In the genomic region with DNA sequence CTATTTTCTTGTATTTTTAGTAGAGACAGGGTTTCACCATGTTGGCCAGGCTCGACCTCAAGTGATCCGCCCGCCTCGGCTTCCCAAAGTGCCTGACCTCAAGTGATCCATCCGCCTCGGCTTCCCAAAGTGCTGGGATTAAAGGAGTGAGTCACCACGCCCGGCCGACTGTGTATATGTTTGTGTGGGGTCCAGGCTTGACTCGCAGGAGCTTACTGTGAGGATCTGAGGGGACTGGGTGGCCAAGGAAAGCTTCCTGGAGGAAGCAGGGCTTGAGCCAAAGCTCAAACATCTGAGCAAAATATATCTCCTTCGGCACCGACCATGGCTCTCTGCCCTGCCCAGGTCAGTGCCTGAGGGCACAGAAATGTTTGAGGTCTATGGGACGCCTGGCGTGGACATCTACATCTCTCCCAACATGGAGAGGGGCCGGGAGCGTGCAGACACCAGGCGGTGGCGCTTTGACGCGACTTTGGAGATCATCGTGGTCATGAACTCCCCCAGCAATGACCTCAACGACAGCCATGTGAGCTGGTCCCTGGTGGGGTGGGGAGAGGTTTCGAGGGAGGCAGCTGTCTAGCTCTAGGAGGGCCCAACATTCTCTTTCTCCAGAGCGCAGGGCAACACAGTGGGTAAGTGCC, we compare ENCODE assay signal across 23 cellular contexts. TPM values are rescaled to one million over a fixed set of nuclear protein-coding genes. Genes with fewer than 3 reads are reported as not detected.
DNase-seq lines count a peak whose midpoint lies in the region; ATAC-seq and TF ChIP-seq lines count a peak whose summit lies in the region.
"Had no signal": no experiment of that assay in that cellular context is flagged by ENCODE, and none has a peak within 500 bp of the region (broad histone marks: within the 10 kb centered on the region; RNA-seq: fewer than 3 reads in every experiment).

No MANE protein-coding gene starts in this region.

- DNase-seq in ELF-1 (ENCODE audit: low read depth, low spot score) = peak; percentile 51
- peak; percentile 67 for DNase-seq in LHCN-M2 (ENCODE audit: low read depth)
- peak; percentile 18 for DNase-seq in astrocyte of the spinal cord (ENCODE audit: low read depth, low spot score)
- DNase-seq in neuronal stem cell (ENCODE audit: low spot score) = no peak
- DNase-seq in stimulated activated CD4-positive, alpha-beta T cell treated with anti-CD3 and anti-CD28 coated beads, Interleukin-1b, Interleukin-23, amount 100 ng/mL, for 48 hours = no peak
- DNase-seq in stimulated activated naive B cell treated with anti-CD40 and anti-IgM and Interleukin-4, amounts not matched to agents 10 μg/mL and 1 μg/mL and 100 μg/mL, for 72 hours = no peak
- DNase-seq in germinal center (ENCODE audit: low spot score) = no peak
- DNase-seq: activated CD4-positive, alpha-beta memory T cell treated with anti-CD3 and anti-CD28 coated beads, Interleukin-2, amount 10 ng/mL, durations not matched to agents 7 days and 5 days; activated CD4-positive, CD25-positive, alpha-beta regulatory T cell; activated gamma-delta T cell; activated T-cell treated with anti-CD3 and anti-CD28 coated beads for 4 hours; CD8-positive, alpha-beta T cell; left ventricle myocardium inferior; NCI-H1436; NCI-H2107; T-helper 9 cell had no signal

- no peaks in the 10 kb centered on the region for H3K36me3 Mint-ChIP-seq in stimulated activated naive B cell treated with anti-CD40 and anti-IgM and Interleukin-4, amounts not matched to agents 10 μg/mL and 1 μg/mL and 100 μg/mL, for 72 hours
- H3K36me3 Mint-ChIP-seq: CD8-positive, alpha-beta T cell had no signal

- H3K9me3 ChIP-seq in neuronal stem cell (replicated peaks in 1 of 2; ENCODE audit: control insufficient read depth in 2 of 2, insufficient read depth in 1 of 2, low read depth in 1 of 2, low read length in 2 of 2) = no peaks in the 10 kb centered on the region
- H3K9me3 ChIP-seq: suprapubic skin, vagina had no signal

- H3K27me3 Mint-ChIP-seq in stimulated activated naive B cell treated with anti-CD40 and anti-IgM and Interleukin-4, amounts not matched to agents 10 μg/mL and 1 μg/mL and 100 μg/mL, for 72 hours = peaks cover 15 to 26% of the 10 kb centered on the region in 2 donors

- H2BK15ac ChIP-seq in neuronal stem cell (ENCODE audit: low read length) = no peak overlapping the region

- H3K23ac ChIP-seq in neuronal stem cell (ENCODE audit: low read depth, low read length, poor library complexity) = peak overlapping the region; percentile 53

- H3K4me1 Mint-ChIP-seq in stimulated activated naive B cell treated with anti-CD40 and anti-IgM and Interleukin-4, amounts not matched to agents 10 μg/mL and 1 μg/mL and 100 μg/mL, for 72 hours = no peaks in the 10 kb centered on the region
- H3K4me1 Mint-ChIP-seq: activated CD4-positive, alpha-beta memory T cell treated with anti-CD3 and anti-CD28 coated beads, Interleukin-2, amount 10 ng/mL, durations not matched to agents 7 days and 5 days had no signal

- H3K4me2 ChIP-seq in neuronal stem cell (ENCODE audit: insufficient read depth, low read length, poor library complexity, severe bottlenecking) = no peak overlapping the region

- H2AK5ac ChIP-seq in neuronal stem cell (ENCODE audit: low read depth, low read length) = no peak overlapping the region

- H3K79me1 ChIP-seq in neuronal stem cell (ENCODE audit: low read depth, low read length) = no peaks in the 10 kb centered on the region

- no peak for ATAC-seq in stimulated activated naive B cell treated with anti-CD40 and anti-IgM and Interleukin-4, amounts not matched to agents 10 μg/mL and 1 μg/mL and 100 μg/mL, for 72 hours (replicated peaks)
- ATAC-seq in GM18520 (IDR thresholded peaks at IDR 0.05; ENCODE audit: unreplicated experiment) = no peak
- ATAC-seq: CD8-positive, alpha-beta T cell had no signal

- no peak for TF ChIP-seq CTCF in astrocyte of the spinal cord (IDR thresholded peaks at IDR 0.05; ENCODE audit: low read depth, low read length)

- no peak overlapping the region for H3K4me3 Mint-ChIP-seq in stimulated activated naive B cell treated with anti-CD40 and anti-IgM and Interleukin-4, amounts not matched to agents 10 μg/mL and 1 μg/mL and 100 μg/mL, for 72 hours
- H3K4me3 Mint-ChIP-seq: activated CD4-positive, alpha-beta memory T cell treated with anti-CD3 and anti-CD28 coated beads, Interleukin-2, amount 10 ng/mL, durations not matched to agents 7 days and 5 days; CD8-positive, alpha-beta T cell had no signal

- no peak overlapping the region for H3K4ac ChIP-seq in neuronal stem cell (ENCODE audit: low read length)

- no peaks in the 10 kb centered on the region for H3K36me3 ChIP-seq in neuronal stem cell (replicated peaks in 1 of 2; ENCODE audit: control insufficient read depth in 2 of 2, insufficient read depth in 2 of 2, low read length in 2 of 2)
- H3K36me3 ChIP-seq: left ventricle myocardium inferior, suprapubic skin, vagina had no signal

- H2AFZ ChIP-seq in neuronal stem cell (ENCODE audit: low read length) = no peak overlapping the region

- peak overlapping the region; percentile 29 for H3K18ac ChIP-seq in neuronal stem cell (ENCODE audit: low read length)

- no peak overlapping the region for H3K9ac ChIP-seq in neuronal stem cell (ENCODE audit: low read depth, low read length, poor library complexity)

- no peak overlapping the region for H3K14ac ChIP-seq in neuronal stem cell (ENCODE audit: low read length)

- H3K27me3 ChIP-seq in neuronal stem cell (ENCODE audit: control insufficient read depth in 3 of 3, insufficient read depth in 3 of 3, low read depth in 1 of 3, low read length in 3 of 3) = peaks cover 0 to 4% (median 0%) of the 10 kb centered on the region in 3 experiments
- H3K27me3 ChIP-seq: vagina had no signal

- H2BK5ac ChIP-seq in neuronal stem cell (ENCODE audit: low read length) = no peak overlapping the region

- H3K4me3 ChIP-seq in astrocyte of the spinal cord (ENCODE audit: low read depth, low read length) (no peak overlapping the region), neuronal stem cell (ENCODE audit: low read length in 2 of 2) (no peak overlapping the region)
- H3K4me3 ChIP-seq: left ventricle myocardium inferior, suprapubic skin, vagina had no signal

- H2BK120ac ChIP-seq in neuronal stem cell (ENCODE audit: low read depth, low read length) = no peak overlapping the region

- no peak overlapping the region for H3K27ac ChIP-seq in neuronal stem cell (replicated peaks; ENCODE audit: low read length)
- H3K27ac ChIP-seq: left ventricle myocardium inferior, suprapubic skin, vagina had no signal

- H3K4me1 ChIP-seq in neuronal stem cell (ENCODE audit: control insufficient read depth in 2 of 2, insufficient read depth in 1 of 2, low read depth in 1 of 2, low read length in 2 of 2) = no peaks in the 10 kb centered on the region
- H3K4me1 ChIP-seq: left ventricle myocardium inferior had no signal

- no peak overlapping the region for H4K8ac ChIP-seq in neuronal stem cell (ENCODE audit: low read depth, low read length)

- H2BK12ac ChIP-seq in neuronal stem cell (ENCODE audit: low read length) = no peak overlapping the region

- WGBS in neuronal stem cell (ENCODE audit: extremely low coverage in 2 of 2, insufficient read length in 2 of 2, insufficient replicate concordance in 1 of 2), 2 donors = no CpG with 5 or more reads among the region's 24 CpGs

- H3K9me3 Mint-ChIP-seq in stimulated activated naive B cell treated with anti-CD40 and anti-IgM and Interleukin-4, amounts not matched to agents 10 μg/mL and 1 μg/mL and 100 μg/mL, for 72 hours = peaks cover 0 to 4% of the 10 kb centered on the region in 2 donors
- H3K9me3 Mint-ChIP-seq: activated CD4-positive, alpha-beta memory T cell treated with anti-CD3 and anti-CD28 coated beads, Interleukin-2, amount 10 ng/mL, durations not matched to agents 7 days and 5 days; CD8-positive, alpha-beta T cell had no signal

- no peak overlapping the region for H4K91ac ChIP-seq in neuronal stem cell (ENCODE audit: low read depth, low read length, poor library complexity)

- in situ Hi-C loops in astrocyte of the spinal cord (cut with HindIII; ENCODE audit: low sequenced_read_pairs) = no loop called here

- H3K27ac Mint-ChIP-seq in stimulated activated naive B cell treated with anti-CD40 and anti-IgM and Interleukin-4, amounts not matched to agents 10 μg/mL and 1 μg/mL and 100 μg/mL, for 72 hours = no peak overlapping the region
- H3K27ac Mint-ChIP-seq: activated CD4-positive, alpha-beta memory T cell treated with anti-CD3 and anti-CD28 coated beads, Interleukin-2, amount 10 ng/mL, durations not matched to agents 7 days and 5 days; CD8-positive, alpha-beta T cell had no signal

RNA-seq across cellular contexts. Expression of gene PADI3, which starts 10.5 kb away (rescaled TPM):
- 0.06 and 0.57 TPM in 2 replicates for total RNA-seq in LHCN-M2 (2014; rRNA removed)
- polyA plus RNA-seq in LHCN-M2 (2012) = 0.26 TPM
- polyA plus RNA-seq in neuronal stem cell (2013, experiment 1 of 2) = 0.38 TPM
- polyA plus RNA-seq in neuronal stem cell (2013, experiment 2 of 2) = 0.36 TPM
- total RNA-seq: activated CD4-positive, alpha-beta memory T cell treated with anti-CD3 and anti-CD28 coated beads, Interleukin-2, amount 10 ng/mL, durations not matched to agents 7 days and 5 days; CD8-positive, alpha-beta T cell; left ventricle myocardium inferior; mononuclear cell; NCI-H460; posterior vena cava had no signal
- polyA plus RNA-seq: neural cell had no signal

RNA-seq across cellular contexts. Expression of gene PADI4, which starts 48.6 kb away (rescaled TPM):
- not detected in 2 replicates for total RNA-seq in LHCN-M2 (2014; rRNA removed)
- polyA plus RNA-seq in LHCN-M2 (2012) = not detected
- not detected for polyA plus RNA-seq in neuronal stem cell (2013, experiment 1 of 2)
- polyA plus RNA-seq in neuronal stem cell (2013, experiment 2 of 2) = not detected
- total RNA-seq: activated CD4-positive, alpha-beta memory T cell treated with anti-CD3 and anti-CD28 coated beads, Interleukin-2, amount 10 ng/mL, durations not matched to agents 7 days and 5 days; NCI-H460 had no signal
- polyA plus RNA-seq: neural cell had no signal

RNA-seq across cellular contexts. Expression of gene PADI1, which starts 54.4 kb away (rescaled TPM):
- total RNA-seq in LHCN-M2 (2014; rRNA removed) = 1.2 and 1.3 TPM in 2 replicates
- polyA plus RNA-seq in LHCN-M2 (2012) = 8.7 TPM
- polyA plus RNA-seq in neuronal stem cell (2013, experiment 1 of 2) = 0.18 TPM
- 0.11 TPM for polyA plus RNA-seq in neuronal stem cell (2013, experiment 2 of 2)
- total RNA-seq: activated CD4-positive, alpha-beta memory T cell treated with anti-CD3 and anti-CD28 coated beads, Interleukin-2, amount 10 ng/mL, durations not matched to agents 7 days and 5 days; CD8-positive, alpha-beta T cell; left ventricle myocardium inferior; mononuclear cell; NCI-H460; posterior vena cava had no signal

Comparison
In these comparisons a context has a peak if more than half of its experiments do, and no peak if none do; other contexts are left out.
1. DNase-seq: peak in ELF-1 (single experiment), LHCN-M2 (single experiment) and astrocyte of the spinal cord (single experiment); none in neuronal stem cell (single experiment), stimulated activated CD4-positive, alpha-beta T cell treated with anti-CD3 and anti-CD28 coated beads, Interleukin-1b, Interleukin-23, amount 100 ng/mL, for 48 hours (single experiment), stimulated activated naive B cell treated with anti-CD40 and anti-IgM and Interleukin-4, amounts not matched to agents 10 μg/mL and 1 μg/mL and 100 μg/mL, for 72 hours (single experiment) and germinal center (single experiment).